8 cellular contexts compared by ENCODE assay signal in the genomic region with DNA sequence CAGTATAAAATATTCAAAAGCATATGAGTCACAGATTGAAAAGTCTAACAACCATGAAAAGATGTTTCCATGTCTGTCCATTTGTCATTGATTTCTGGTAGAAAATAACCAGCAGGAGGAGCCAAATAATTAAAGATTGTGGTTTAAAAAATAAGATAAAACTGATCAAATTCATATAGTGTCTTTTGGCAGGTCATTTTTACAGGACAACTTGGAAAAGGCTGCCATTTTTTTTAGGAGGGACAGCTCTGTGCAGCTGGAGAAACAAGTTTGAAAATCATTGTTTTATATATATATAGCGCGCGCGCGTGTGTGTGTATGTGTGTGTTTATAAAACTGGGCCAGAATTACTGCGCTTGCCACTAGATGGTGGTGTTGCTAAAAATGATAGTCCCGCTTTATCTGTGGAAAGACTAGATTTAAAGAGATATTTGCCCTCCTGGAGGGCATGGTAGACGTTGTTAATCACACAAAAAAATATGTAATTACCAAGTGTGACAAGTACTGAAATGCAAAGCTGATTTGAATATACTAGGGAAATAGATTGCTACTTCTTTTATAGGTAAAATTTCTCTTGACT. TPM values are rescaled to one million over a fixed set of nuclear protein-coding genes. Genes with fewer than 3 reads are reported as not detected.
DNase-seq lines count a peak whose midpoint lies in the region; ATAC-seq, FAIRE-seq and TF ChIP-seq lines count a peak whose summit lies in the region.

No MANE protein-coding gene starts in this region.

- H3K27me3 ChIP-seq in adrenal gland, result no peaks in the 10 kb centered on the region

- 0 to 1% (median 0%) methylated on average over 8 of the region's 8 CpGs for WGBS in adrenal gland, 4 donors

- DNase-seq in COR-L47 (lab: John Stamatoyannopoulos, UW) (peak; percentile 86), H54 (ENCODE audit: insufficient read length, low spot score) (peak; percentile 34), NCI-H1417 (lab: John Stamatoyannopoulos, UW) (peak; percentile 64 to 96 (median 83)), SW 1271 (lab: John Stamatoyannopoulos, UW) (peak; percentile 37 to 93), adrenal gland (peak; percentile 74 to 95 (median 81)), left ventricle myocardium superior (peak; percentile 84), retinal pigment epithelial cell (ENCODE audit: low read depth) (peak; percentile 36)

- no peaks in the 10 kb centered on the region for H3K9me3 ChIP-seq in adrenal gland (replicated peaks in 1 of 3)

- FAIRE-seq in H54 (lab: Jason Lieb, UNC), result peak; percentile 89

- H3K4me3 ChIP-seq in adrenal gland (peak overlapping the region in 1 of 4 donors; percentile 9), retinal pigment epithelial cell (ENCODE audit: low read length) (peak overlapping the region; percentile 35)

- H3K27ac ChIP-seq in adrenal gland, result peak overlapping the region in 3 of 5 donors; percentile 7 to 99 (median 95)

- TF ChIP-seq CTCF in adrenal gland (IDR thresholded peaks at IDR 0.05), result peak; percentile 63 to 96 (median 80)
- TF ChIP-seq CTCF in retinal pigment epithelial cell (conservative IDR thresholded peaks at IDR 0.05; ENCODE audit: low read depth, low read length), result peak; percentile 57

- TF ChIP-seq POLR2A in H54 (IDR thresholded peaks at IDR 0.05; ENCODE audit: low read depth, low read length), result no peak
- no peak for TF ChIP-seq POLR2A in adrenal gland (IDR thresholded peaks at IDR 0.05)

- intact Hi-C loops in adrenal gland (cut with DNase I), result loop anchor here (2.0 to 10.0 kb wide), 2 partner anchors 111 kb away; no protein-coding TSS in a partner anchor
- intact Hi-C loops in left ventricle myocardium superior (cut with micrococcal nuclease), result loop anchor here (5.0 to 10.0 kb wide), 2 partner anchors 111 to 339 kb away; no protein-coding TSS in a partner anchor

- no peaks in the 10 kb centered on the region for H3K36me3 ChIP-seq in adrenal gland (replicated peaks in 1 of 2)

- peaks cover 3 to 28% of the 10 kb centered on the region in 2 donors for H3K4me1 ChIP-seq in adrenal gland (replicated peaks in 1 of 2)

- ATAC-seq in left ventricle myocardium superior, result peak; percentile 39
- ATAC-seq in GM18873 (IDR thresholded peaks at IDR 0.05; ENCODE audit: low FRiP score, unreplicated experiment), result no peak

RNA-seq across cellular contexts. Expression of gene TRMO, which starts 1.3 kb away (rescaled TPM):
- total RNA-seq in adrenal gland (10 to 100 TPM; 11.4 to 30.3 (median 17.1) TPM), left ventricle myocardium superior (6.0 TPM)
- 10 to 100 TPM in 1 of 3 donors, 1 to 10 TPM in 2; 7.8 to 40.4 (median 9.5) TPM for polyA plus RNA-seq in adrenal gland

RNA-seq across cellular contexts. Expression of gene HEMGN, which starts 14.4 kb away (rescaled TPM):
- total RNA-seq in adrenal gland (under 1 TPM in 2 of 8 donors, not detected in 6; 0.22 to 0.23 TPM), left ventricle myocardium superior (not detected)
- not detected for polyA plus RNA-seq in adrenal gland

RNA-seq across cellular contexts. Expression of gene ANP32B, which starts 59.5 kb away (rescaled TPM):
- total RNA-seq in adrenal gland (100 to 1,000 TPM in 1 of 8 donors, 10 to 100 TPM in 7; 13.4 to 100 (median 42.8) TPM), left ventricle myocardium superior (49.1 TPM)
- polyA plus RNA-seq in adrenal gland, result 100 to 1,000 TPM in 2 of 3 donors, 10 to 100 TPM in 1; 72.9 to 156 (median 122) TPM

Comparison
In these comparisons a context has a peak if more than half of its experiments do, and no peak if none do; other contexts are left out.
1. DNase-seq: peak in every context shown above with its lines; median percentile 86 in COR-L47; 84 in left ventricle myocardium superior; 83 in NCI-H1417; 81 in adrenal gland; 65 in SW 1271; 36 in retinal pigment epithelial cell; 34 in H54.